ENCODE assay signal across 13 cellular contexts in the genomic region with DNA sequence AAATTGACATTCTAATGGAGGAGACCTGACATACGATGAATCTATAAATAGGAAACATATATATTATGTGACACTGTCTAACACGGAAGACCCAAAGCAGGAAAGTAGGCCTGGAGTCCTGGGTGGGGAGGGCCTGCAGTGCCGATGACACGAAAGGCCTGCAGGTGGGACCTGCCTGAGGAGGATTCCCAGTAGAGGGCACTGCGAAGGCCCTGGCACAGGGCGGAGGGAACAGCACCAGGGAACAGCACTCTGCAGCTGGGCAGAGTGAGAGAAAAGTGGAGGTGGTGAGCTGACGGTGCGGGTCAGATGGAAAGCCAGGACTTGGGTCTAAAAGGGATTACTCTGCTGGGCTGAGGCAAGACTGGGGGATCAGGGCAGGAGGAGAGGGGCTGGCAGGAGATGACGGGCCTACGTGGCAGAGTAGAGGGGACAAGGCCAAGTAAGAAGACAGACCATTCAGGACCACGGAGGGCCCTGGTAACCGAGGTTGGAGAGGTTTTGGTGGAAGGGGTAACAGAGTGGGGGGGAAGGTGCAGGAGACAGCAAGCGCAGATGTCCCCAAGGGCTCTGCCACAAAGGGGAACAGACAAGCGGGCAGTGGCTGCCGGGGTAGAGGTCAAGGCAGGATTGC. TPM values are rescaled to one million over a fixed set of nuclear protein-coding genes. Genes with fewer than 3 reads are reported as not detected.
DNase-seq lines count a peak whose midpoint lies in the region; TF ChIP-seq lines count a peak whose summit lies in the region.
"Had no signal": no experiment of that assay in that cellular context is flagged by ENCODE, and none has a peak within 500 bp of the region (broad histone marks: within the 10 kb centered on the region; RNA-seq: fewer than 3 reads in every experiment).

No MANE protein-coding gene starts in this region.

- CTCF ChIA-PET in activated CD4-positive, alpha-beta T cell treated with anti-CD3 and anti-CD28 coated beads, Interleukin-2, amount 10 ng/mL, durations not matched to agents 7 days and 5 days (lab: Charles Lee): no interaction called here

- peaks cover 7% of the 10 kb centered on the region for H3K4me1 Mint-ChIP-seq in activated CD4-positive, alpha-beta T cell treated with anti-CD3 and anti-CD28 coated beads, Interleukin-2, amount 10 ng/mL, durations not matched to agents 7 days and 5 days
- H3K4me1 Mint-ChIP-seq in endothelial cell (ENCODE audit: unreplicated experiment): no peaks in the 10 kb centered on the region

- no peak for DNase-seq in activated CD4-positive, alpha-beta T cell treated with anti-CD3 and anti-CD28 coated beads, Interleukin-2, amount 10 ng/mL, durations not matched to agents 7 days and 5 days
- DNase-seq in activated CD4-positive, alpha-beta T cell treated with anti-CD3 and anti-CD28 coated beads for 48 hours: no peak
- DNase-seq in NCI-H69 (lab: John Stamatoyannopoulos, UW) (peak; percentile 8), endothelial cell (ENCODE audit: low spot score) (no peak), GM20000 (ENCODE audit: low spot score) (no peak), ecto neural progenitor cell (ENCODE audit: low spot score) (no peak)
- no peak for DNase-seq in activated CD8-positive, alpha-beta memory T cell treated with anti-CD3 and anti-CD28 coated beads, Interleukin-2, amount 50 U/mL, for 48 hours
- DNase-seq: activated gamma-delta T cell treated with Interleukin-2 at 50 U/mL for 16 hours, left cardiac atrium, T-helper 2 cell had no signal

- no peak overlapping the region for H3K27ac ChIP-seq in parathyroid adenoma
- H3K27ac ChIP-seq: skin epidermis had no signal

- TF ChIP-seq CTCF in endothelial cell (IDR thresholded peaks at IDR 0.05; ENCODE audit: unreplicated experiment) (no peak), parathyroid adenoma (IDR thresholded peaks at IDR 0.05) (peak; percentile 29), GM20000 (IDR thresholded peaks at IDR 0.05; ENCODE audit: extremely low read depth, missing control alignments) (no peak)

- no peaks in the 10 kb centered on the region for H3K36me3 ChIP-seq in parathyroid adenoma (ENCODE audit: control insufficient read depth, insufficient read depth, low read length)

- H3K4me3 Mint-ChIP-seq in activated CD4-positive, alpha-beta T cell treated with anti-CD3 and anti-CD28 coated beads, Interleukin-2, amount 10 ng/mL, durations not matched to agents 7 days and 5 days: no peak overlapping the region
- peak overlapping the region; percentile 56 for H3K4me3 Mint-ChIP-seq in endothelial cell (ENCODE audit: unreplicated experiment)
- H3K4me3 Mint-ChIP-seq: stimulated activated naive CD8-positive, alpha-beta T cell treated with anti-CD3 and anti-CD28 coated beads, Interleukin-15, Interleukin-2, amounts not matched to agents 100 ng/mL and 50 ng/mL, for 24 hours had no signal

- H3K4me2 ChIP-seq in parathyroid adenoma (ENCODE audit: low read length): no peak overlapping the region

- peaks cover 15% of the 10 kb centered on the region for H3K79me2 ChIP-seq in parathyroid adenoma

- no peaks in the 10 kb centered on the region for H3K27me3 ChIP-seq in parathyroid adenoma (ENCODE audit: control insufficient read depth, insufficient read depth, low read length)

- no peaks in the 10 kb centered on the region for H3K9me3 ChIP-seq in parathyroid adenoma (ENCODE audit: control insufficient read depth, low read length)

- H3K27ac Mint-ChIP-seq in activated CD4-positive, alpha-beta T cell treated with anti-CD3 and anti-CD28 coated beads, Interleukin-2, amount 10 ng/mL, durations not matched to agents 7 days and 5 days: peak overlapping the region; percentile 7
- H3K27ac Mint-ChIP-seq in endothelial cell (ENCODE audit: unreplicated experiment): peak overlapping the region; percentile 21
- H3K27ac Mint-ChIP-seq: stimulated activated naive CD8-positive, alpha-beta T cell treated with anti-CD3 and anti-CD28 coated beads, Interleukin-15, Interleukin-2, amounts not matched to agents 100 ng/mL and 50 ng/mL, for 24 hours had no signal

- no peak overlapping the region for H3K9ac ChIP-seq in parathyroid adenoma

- H2AFZ ChIP-seq in parathyroid adenoma: no peak overlapping the region

- no peaks in the 10 kb centered on the region for H3K9me3 Mint-ChIP-seq in activated CD4-positive, alpha-beta T cell treated with anti-CD3 and anti-CD28 coated beads, Interleukin-2, amount 10 ng/mL, durations not matched to agents 7 days and 5 days
- no peaks in the 10 kb centered on the region for H3K9me3 Mint-ChIP-seq in endothelial cell (ENCODE audit: unreplicated experiment)
- H3K9me3 Mint-ChIP-seq: stimulated activated naive CD8-positive, alpha-beta T cell treated with anti-CD3 and anti-CD28 coated beads, Interleukin-15, Interleukin-2, amounts not matched to agents 100 ng/mL and 50 ng/mL, for 24 hours had no signal

- H3K4me3 ChIP-seq in parathyroid adenoma (ENCODE audit: low read depth, low read length): no peak overlapping the region
- H3K4me3 ChIP-seq: skin epidermis had no signal

- POLR2A ChIA-PET in activated CD4-positive, alpha-beta T cell treated with anti-CD3 and anti-CD28 coated beads, Interleukin-2, amount 10 ng/mL, durations not matched to agents 7 days and 5 days (lab: Charles Lee): no interaction called here

- H3K27me3 Mint-ChIP-seq in activated CD4-positive, alpha-beta T cell treated with anti-CD3 and anti-CD28 coated beads, Interleukin-2, amount 10 ng/mL, durations not matched to agents 7 days and 5 days: no peaks in the 10 kb centered on the region
- H3K27me3 Mint-ChIP-seq in endothelial cell (ENCODE audit: unreplicated experiment): peaks cover 7% of the 10 kb centered on the region
- H3K27me3 Mint-ChIP-seq: stimulated activated naive CD8-positive, alpha-beta T cell treated with anti-CD3 and anti-CD28 coated beads, Interleukin-15, Interleukin-2, amounts not matched to agents 100 ng/mL and 50 ng/mL, for 24 hours had no signal

- H3K36me3 Mint-ChIP-seq in activated CD4-positive, alpha-beta T cell treated with anti-CD3 and anti-CD28 coated beads, Interleukin-2, amount 10 ng/mL, durations not matched to agents 7 days and 5 days (ENCODE audit: low read depth): peaks cover 74% of the 10 kb centered on the region
- H3K36me3 Mint-ChIP-seq in endothelial cell (ENCODE audit: low read depth, unreplicated experiment): peaks cover 71% of the 10 kb centered on the region

- no peaks in the 10 kb centered on the region for H3K4me1 ChIP-seq in parathyroid adenoma

RNA-seq across cellular contexts. Expression of gene ZNF746, which starts 8.1 kb away (rescaled TPM):
- total RNA-seq in activated CD4-positive, alpha-beta T cell treated with anti-CD3 and anti-CD28 coated beads, Interleukin-2, amount 10 ng/mL, durations not matched to agents 7 days and 5 days: 10 to 100 TPM; 21.0 to 21.9 TPM
- total RNA-seq in endothelial cell (ENCODE audit: unreplicated experiment): 23.8 TPM

RNA-seq across cellular contexts. Expression of gene ZNF777, which starts 28.6 kb away (rescaled TPM):
- total RNA-seq in activated CD4-positive, alpha-beta T cell treated with anti-CD3 and anti-CD28 coated beads, Interleukin-2, amount 10 ng/mL, durations not matched to agents 7 days and 5 days: 10 to 100 TPM; 14.9 to 15.1 TPM
- total RNA-seq in endothelial cell (ENCODE audit: unreplicated experiment): 13.9 TPM
